ENCODE assay signal across 15 cellular contexts in genomic region chr16:1997591-1998359, GRCh38. TPM values are rescaled to one million over a fixed set of nuclear protein-coding genes. Genes with fewer than 3 reads are reported as not detected.
DNase-seq lines count a peak whose midpoint lies in the region; ATAC-seq and TF ChIP-seq lines count a peak whose summit lies in the region.
"Had no signal": no experiment of that assay in that cellular context is flagged by ENCODE, and none has a peak within 500 bp of the region (broad histone marks: within the 10 kb centered on the region; RNA-seq: fewer than 3 reads in every experiment).

No MANE protein-coding gene starts in this region.

- H3K36me3 Mint-ChIP-seq in neural crest cell (ENCODE audit: low read depth), result peaks cover 9% of the 10 kb centered on the region
- H3K36me3 Mint-ChIP-seq in activated T-helper 1 cell treated with anti-CD3 and anti-CD28 coated beads, Interleukin-12 subunit alpha, Interleukin-12 subunit beta, Interleukin-2, Interleukin-4 antibody, amounts not matched to agents 30 ng/mL and 10 ng/mL and 1 ng/mL, durations not matched to agents 14 hours and 24 hours and 36 hours (ENCODE audit: low read depth), result peaks cover 21% of the 10 kb centered on the region
- H3K36me3 Mint-ChIP-seq in activated CD8-positive, alpha-beta memory T cell treated with anti-CD3 and anti-CD28 coated beads, Interleukin-2, amount 10 ng/mL, durations not matched to agents 7 days and 5 days, result peaks cover 20% of the 10 kb centered on the region

- peak overlapping the region; percentile 23 for H3K4me3 Mint-ChIP-seq in neural crest cell
- H3K4me3 Mint-ChIP-seq in activated T-helper 1 cell treated with anti-CD3 and anti-CD28 coated beads, Interleukin-12 subunit alpha, Interleukin-12 subunit beta, Interleukin-2, Interleukin-4 antibody, amounts not matched to agents 30 ng/mL and 10 ng/mL and 1 ng/mL, durations not matched to agents 14 hours and 24 hours and 36 hours, result no peak overlapping the region
- no peak overlapping the region for H3K4me3 Mint-ChIP-seq in activated CD8-positive, alpha-beta memory T cell treated with anti-CD3 and anti-CD28 coated beads, Interleukin-2, amount 10 ng/mL, durations not matched to agents 7 days and 5 days
- H3K4me3 Mint-ChIP-seq: activated CD8-positive, alpha-beta T cell treated with anti-CD3 and anti-CD28 coated beads, Interleukin-2, amount 10 ng/mL, durations not matched to agents 7 days and 5 days; activated naive CD4-positive, alpha-beta T cell treated with anti-CD3 and anti-CD28 coated beads, Interleukin-2, amount 50 U/mL, for 24 hours; CD8-positive, alpha-beta memory T cell had no signal

- H3K27me3 Mint-ChIP-seq in neural crest cell (ENCODE audit: low read depth), result peaks cover 21% of the 10 kb centered on the region
- H3K27me3 Mint-ChIP-seq in activated T-helper 1 cell treated with anti-CD3 and anti-CD28 coated beads, Interleukin-12 subunit alpha, Interleukin-12 subunit beta, Interleukin-2, Interleukin-4 antibody, amounts not matched to agents 30 ng/mL and 10 ng/mL and 1 ng/mL, durations not matched to agents 14 hours and 24 hours and 36 hours (ENCODE audit: insufficient read depth), result no peaks in the 10 kb centered on the region
- no peaks in the 10 kb centered on the region for H3K27me3 Mint-ChIP-seq in activated CD8-positive, alpha-beta memory T cell treated with anti-CD3 and anti-CD28 coated beads, Interleukin-2, amount 10 ng/mL, durations not matched to agents 7 days and 5 days
- H3K27me3 Mint-ChIP-seq: activated naive CD4-positive, alpha-beta T cell treated with anti-CD3 and anti-CD28 coated beads, Interleukin-2, amount 50 U/mL, for 24 hours; CD8-positive, alpha-beta memory T cell had no signal

- CTCF ChIA-PET in activated CD8-positive, alpha-beta memory T cell treated with anti-CD3 and anti-CD28 coated beads, Interleukin-2, amount 10 ng/mL, durations not matched to agents 7 days and 5 days (lab: Charles Lee), result interaction anchor here (1.5 to 4.2 kb wide), 2 partner anchors 11 to 19 kb away, joined by 5 to 17 read pairs; no protein-coding TSS in a partner anchor

- no peak for ATAC-seq in activated CD8-positive, alpha-beta memory T cell treated with anti-CD3 and anti-CD28 coated beads, Interleukin-2, amount 10 ng/mL, durations not matched to agents 7 days and 5 days
- ATAC-seq: activated CD8-positive, alpha-beta T cell treated with anti-CD3 and anti-CD28 coated beads, Interleukin-2, amount 10 ng/mL, durations not matched to agents 7 days and 5 days; foreskin keratinocyte had no signal

- TF ChIP-seq CTCF in neural crest cell (conservative IDR thresholded peaks at IDR 0.05), result no peak

- H3K9me3 Mint-ChIP-seq in neural crest cell, result no peaks in the 10 kb centered on the region
- H3K9me3 Mint-ChIP-seq in activated T-helper 1 cell treated with anti-CD3 and anti-CD28 coated beads, Interleukin-12 subunit alpha, Interleukin-12 subunit beta, Interleukin-2, Interleukin-4 antibody, amounts not matched to agents 30 ng/mL and 10 ng/mL and 1 ng/mL, durations not matched to agents 14 hours and 24 hours and 36 hours, result no peaks in the 10 kb centered on the region
- H3K9me3 Mint-ChIP-seq in activated CD8-positive, alpha-beta memory T cell treated with anti-CD3 and anti-CD28 coated beads, Interleukin-2, amount 10 ng/mL, durations not matched to agents 7 days and 5 days (ENCODE audit: low read depth), result no peaks in the 10 kb centered on the region
- H3K9me3 Mint-ChIP-seq: activated naive CD4-positive, alpha-beta T cell treated with anti-CD3 and anti-CD28 coated beads, Interleukin-2, amount 50 U/mL, for 24 hours; CD8-positive, alpha-beta memory T cell had no signal

- H3K4me1 Mint-ChIP-seq in neural crest cell, result no peaks in the 10 kb centered on the region
- H3K4me1 Mint-ChIP-seq in activated T-helper 1 cell treated with anti-CD3 and anti-CD28 coated beads, Interleukin-12 subunit alpha, Interleukin-12 subunit beta, Interleukin-2, Interleukin-4 antibody, amounts not matched to agents 30 ng/mL and 10 ng/mL and 1 ng/mL, durations not matched to agents 14 hours and 24 hours and 36 hours (ENCODE audit: low read depth), result peaks cover 9% of the 10 kb centered on the region
- peaks cover 15% of the 10 kb centered on the region for H3K4me1 Mint-ChIP-seq in activated CD8-positive, alpha-beta memory T cell treated with anti-CD3 and anti-CD28 coated beads, Interleukin-2, amount 10 ng/mL, durations not matched to agents 7 days and 5 days

- H3K27ac Mint-ChIP-seq in neural crest cell (ENCODE audit: unreplicated experiment), result no peak overlapping the region
- H3K27ac Mint-ChIP-seq in activated T-helper 1 cell treated with anti-CD3 and anti-CD28 coated beads, Interleukin-12 subunit alpha, Interleukin-12 subunit beta, Interleukin-2, Interleukin-4 antibody, amounts not matched to agents 30 ng/mL and 10 ng/mL and 1 ng/mL, durations not matched to agents 14 hours and 24 hours and 36 hours, result no peak overlapping the region
- no peak overlapping the region for H3K27ac Mint-ChIP-seq in activated CD8-positive, alpha-beta memory T cell treated with anti-CD3 and anti-CD28 coated beads, Interleukin-2, amount 10 ng/mL, durations not matched to agents 7 days and 5 days
- H3K27ac Mint-ChIP-seq: activated CD8-positive, alpha-beta T cell treated with anti-CD3 and anti-CD28 coated beads, Interleukin-2, amount 10 ng/mL, durations not matched to agents 7 days and 5 days; activated naive CD4-positive, alpha-beta T cell treated with anti-CD3 and anti-CD28 coated beads, Interleukin-2, amount 50 U/mL, for 24 hours had no signal

- intact Hi-C loops in activated T-helper 1 cell treated with anti-CD3 and anti-CD28 coated beads, Interleukin-12 subunit alpha, Interleukin-12 subunit beta, Interleukin-2, Interleukin-4 antibody, amounts not matched to agents 30 ng/mL and 10 ng/mL and 1 ng/mL, durations not matched to agents 14 hours and 24 hours and 36 hours (cut with micrococcal nuclease), result no loop called here

- DNase-seq in EL (peak; percentile 42), amniotic epithelial cell (ENCODE audit: low read depth) (peak; percentile 53), neural crest cell (ENCODE audit: low read depth, low spot score) (no peak)
- DNase-seq in activated T-helper 1 cell treated with anti-CD3 and anti-CD28 coated beads, Interleukin-12 subunit alpha, Interleukin-12 subunit beta, Interleukin-2, Interleukin-4 antibody, amounts not matched to agents 30 ng/mL and 10 ng/mL and 1 ng/mL, durations not matched to agents 14 hours and 24 hours and 36 hours (ENCODE audit: low spot score), result no peak
- no peak for DNase-seq in activated CD8-positive, alpha-beta memory T cell treated with anti-CD3 and anti-CD28 coated beads for 24 hours
- DNase-seq in activated CD8-positive, alpha-beta memory T cell treated with anti-CD3 and anti-CD28 coated beads, Interleukin-2, amount 10 ng/mL, durations not matched to agents 7 days and 5 days, result no peak
- DNase-seq: activated CD8-positive, alpha-beta T cell treated with anti-CD3 and anti-CD28 coated beads, Interleukin-2, amount 10 ng/mL, durations not matched to agents 7 days and 5 days; CD8-positive, alpha-beta memory T cell; foreskin keratinocyte; NCI-H1048; NCI-H345; T-helper 9 cell had no signal

RNA-seq across cellular contexts. Expression of gene SYNGR3, which starts 8.0 kb away (rescaled TPM):
- 2.1 and 2.2 TPM in 2 replicates for total RNA-seq in neural crest cell
- total RNA-seq in activated T-helper 1 cell treated with anti-CD3 and anti-CD28 coated beads, Interleukin-12 subunit alpha, Interleukin-12 subunit beta, Interleukin-2, Interleukin-4 antibody, amounts not matched to agents 30 ng/mL and 10 ng/mL and 1 ng/mL, durations not matched to agents 14 hours and 24 hours and 36 hours, result 21.2 and 26.3 TPM in 2 replicates
- total RNA-seq in activated CD8-positive, alpha-beta memory T cell treated with anti-CD3 and anti-CD28 coated beads, Interleukin-2, amount 10 ng/mL, durations not matched to agents 7 days and 5 days, result 10 to 100 TPM in 1 of 2 experiments, 1 to 10 TPM in 1; 6.4 to 17.6 TPM
- total RNA-seq: subcutaneous adipose tissue had no signal

RNA-seq across cellular contexts. Expression of gene ZNF598, which starts 11.8 kb away (rescaled TPM):
- 55.7 and 62.5 TPM in 2 replicates for total RNA-seq in neural crest cell
- 100 and 105 TPM in 2 replicates for total RNA-seq in activated T-helper 1 cell treated with anti-CD3 and anti-CD28 coated beads, Interleukin-12 subunit alpha, Interleukin-12 subunit beta, Interleukin-2, Interleukin-4 antibody, amounts not matched to agents 30 ng/mL and 10 ng/mL and 1 ng/mL, durations not matched to agents 14 hours and 24 hours and 36 hours
- 10 to 100 TPM; 76.2 to 94.5 TPM for total RNA-seq in activated CD8-positive, alpha-beta memory T cell treated with anti-CD3 and anti-CD28 coated beads, Interleukin-2, amount 10 ng/mL, durations not matched to agents 7 days and 5 days

RNA-seq across cellular contexts. Expression of gene GFER, which starts 13.8 kb away (rescaled TPM):
- total RNA-seq in neural crest cell, result 42.5 and 43.3 TPM in 2 replicates
- total RNA-seq in activated T-helper 1 cell treated with anti-CD3 and anti-CD28 coated beads, Interleukin-12 subunit alpha, Interleukin-12 subunit beta, Interleukin-2, Interleukin-4 antibody, amounts not matched to agents 30 ng/mL and 10 ng/mL and 1 ng/mL, durations not matched to agents 14 hours and 24 hours and 36 hours, result 46.2 and 54.0 TPM in 2 replicates
- total RNA-seq in activated CD8-positive, alpha-beta memory T cell treated with anti-CD3 and anti-CD28 coated beads, Interleukin-2, amount 10 ng/mL, durations not matched to agents 7 days and 5 days, result 10 to 100 TPM; 33.5 to 40.9 TPM

RNA-seq across cellular contexts. Expression of gene NOXO1, which starts 16.5 kb away (rescaled TPM):
- total RNA-seq in neural crest cell, result 0.63 and 0.75 TPM in 2 replicates
- total RNA-seq in activated T-helper 1 cell treated with anti-CD3 and anti-CD28 coated beads, Interleukin-12 subunit alpha, Interleukin-12 subunit beta, Interleukin-2, Interleukin-4 antibody, amounts not matched to agents 30 ng/mL and 10 ng/mL and 1 ng/mL, durations not matched to agents 14 hours and 24 hours and 36 hours, result 0.24 TPM in 1 of 2 replicates, not detected in the other
- under 1 TPM in 1 of 2 experiments, not detected in 1; 0.26 TPM for total RNA-seq in activated CD8-positive, alpha-beta memory T cell treated with anti-CD3 and anti-CD28 coated beads, Interleukin-2, amount 10 ng/mL, durations not matched to agents 7 days and 5 days
- total RNA-seq: activated CD8-positive, alpha-beta T cell treated with anti-CD3 and anti-CD28 coated beads, Interleukin-2, amount 10 ng/mL, durations not matched to agents 7 days and 5 days; HT1080; subcutaneous adipose tissue had no signal

RNA-seq across cellular contexts. Expression of gene NPW, which starts 21.8 kb away (rescaled TPM):
- 0.82 and 1.3 TPM in 2 replicates for total RNA-seq in neural crest cell
- total RNA-seq in activated T-helper 1 cell treated with anti-CD3 and anti-CD28 coated beads, Interleukin-12 subunit alpha, Interleukin-12 subunit beta, Interleukin-2, Interleukin-4 antibody, amounts not matched to agents 30 ng/mL and 10 ng/mL and 1 ng/mL, durations not matched to agents 14 hours and 24 hours and 36 hours, result 3.6 and 3.9 TPM in 2 replicates
- 1 to 10 TPM; 1.1 to 6.3 TPM for total RNA-seq in activated CD8-positive, alpha-beta memory T cell treated with anti-CD3 and anti-CD28 coated beads, Interleukin-2, amount 10 ng/mL, durations not matched to agents 7 days and 5 days
- total RNA-seq: subcutaneous adipose tissue had no signal

Comparison
In these comparisons a context has a peak if more than half of its experiments do, and no peak if none do; other contexts are left out.
1. DNase-seq: peak in EL (single experiment) and amniotic epithelial cell (single experiment); none in neural crest cell (single experiment), activated T-helper 1 cell treated with anti-CD3 and anti-CD28 coated beads, Interleukin-12 subunit alpha, Interleukin-12 subunit beta, Interleukin-2, Interleukin-4 antibody, amounts not matched to agents 30 ng/mL and 10 ng/mL and 1 ng/mL, durations not matched to agents 14 hours and 24 hours and 36 hours (single experiment), activated CD8-positive, alpha-beta memory T cell treated with anti-CD3 and anti-CD28 coated beads for 24 hours (single experiment) and activated CD8-positive, alpha-beta memory T cell treated with anti-CD3 and anti-CD28 coated beads, Interleukin-2, amount 10 ng/mL, durations not matched to agents 7 days and 5 days (single experiment).